17 cellular contexts compared by ENCODE assay signal in the genomic region with DNA sequence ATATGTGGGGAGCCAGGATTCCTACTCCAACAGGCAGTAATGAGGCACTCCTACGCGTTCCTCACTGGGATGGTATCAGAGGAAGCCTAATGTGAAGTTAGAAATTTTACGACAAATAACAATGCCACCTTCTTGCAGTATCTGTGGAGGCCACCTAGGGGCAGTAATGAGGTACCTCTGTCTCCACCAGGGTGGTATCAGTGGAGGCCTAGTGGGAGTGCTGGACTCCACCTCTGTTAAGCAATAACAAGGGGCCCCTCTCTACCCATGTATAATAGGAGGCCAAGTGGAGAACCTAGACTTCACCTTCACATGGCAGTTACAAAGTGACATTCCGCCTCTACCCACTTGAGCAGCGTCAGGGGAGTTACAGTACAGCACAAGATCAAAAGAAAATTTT.
A peak's percentile ranks its signal among the peaks of the same experiment; 100 is the strongest.
DNase-seq lines count a peak whose midpoint lies in the region; ATAC-seq and TF ChIP-seq lines count a peak whose summit lies in the region.
"Had no signal": no experiment of that assay in that cellular context is flagged by ENCODE, and none has a peak within 500 bp of the region (broad histone marks: within the 10 kb centered on the region; RNA-seq: fewer than 3 reads in every experiment).

No MANE protein-coding gene starts in this region.

- TF ChIP-seq CTCF in Calu3 (IDR thresholded peaks at IDR 0.05; ENCODE audit: unreplicated experiment) (peak; percentile 10), endothelial cell (IDR thresholded peaks at IDR 0.05; ENCODE audit: unreplicated experiment) (peak; percentile 54)

- H3K27ac Mint-ChIP-seq in Calu3 (ENCODE audit: unreplicated experiment) (no peak overlapping the region), endothelial cell (ENCODE audit: unreplicated experiment) (no peak overlapping the region)
- H3K27ac Mint-ChIP-seq: activated naive CD4-positive, alpha-beta T cell treated with anti-CD3 and anti-CD28 coated beads for 36 hours; natural killer cell; stimulated activated naive CD8-positive, alpha-beta T cell treated with anti-CD3 and anti-CD28 coated beads, Interleukin-15, Interleukin-2, amounts not matched to agents 100 ng/mL and 50 ng/mL, for 24 hours had no signal

- H3K4me1 Mint-ChIP-seq in Calu3 (ENCODE audit: low read depth, unreplicated experiment) (no peaks in the 10 kb centered on the region), endothelial cell (ENCODE audit: unreplicated experiment) (no peaks in the 10 kb centered on the region)
- H3K4me1 Mint-ChIP-seq: natural killer cell had no signal

- no peaks in the 10 kb centered on the region for H3K36me3 Mint-ChIP-seq in Calu3 (ENCODE audit: insufficient read depth, unreplicated experiment)
- H3K36me3 Mint-ChIP-seq in endothelial cell (ENCODE audit: low read depth, unreplicated experiment): no peaks in the 10 kb centered on the region
- H3K36me3 Mint-ChIP-seq: natural killer cell had no signal

- H3K4me3 Mint-ChIP-seq in Calu3 (ENCODE audit: low read depth, unreplicated experiment) (no peak overlapping the region), endothelial cell (ENCODE audit: unreplicated experiment) (no peak overlapping the region)
- H3K4me3 Mint-ChIP-seq: activated naive CD4-positive, alpha-beta T cell treated with anti-CD3 and anti-CD28 coated beads for 36 hours; natural killer cell; stimulated activated naive CD8-positive, alpha-beta T cell treated with anti-CD3 and anti-CD28 coated beads, Interleukin-15, Interleukin-2, amounts not matched to agents 100 ng/mL and 50 ng/mL, for 24 hours had no signal

- intact Hi-C loops in Calu3 (cut with micrococcal nuclease; ENCODE audit: unreplicated experiment): no loop called here

- DNase-seq in Calu3 (peak; percentile 3), M059J (ENCODE audit: low read depth) (peak; percentile 1), endothelial cell (ENCODE audit: low spot score) (no peak), T-helper 1 cell (no peak)
- no peak for DNase-seq in stimulated activated naive CD4-positive, alpha-beta T cell treated with Interleukin-2 at 50 U/mL for 16 hours (lab: John Stamatoyannopoulos, UW)
- DNase-seq: activated naive CD4-positive, alpha-beta T cell treated with anti-CD3 and anti-CD28 coated beads for 36 hours; natural killer cell; NCI-H1436; NCI-H526; SHP77; stimulated activated CD4-positive, alpha-beta T cell treated with anti-CD3 and anti-CD28 coated beads, Interleukin-4, amount 100 ng/mL, for 24 hours had no signal

- peak; percentile 72 for ATAC-seq in GM21360 (IDR thresholded peaks at IDR 0.05; ENCODE audit: unreplicated experiment)
- no peak for ATAC-seq in GM19035 (IDR thresholded peaks at IDR 0.05; ENCODE audit: unreplicated experiment)
- no peak for ATAC-seq in GM21390 (IDR thresholded peaks at IDR 0.05; ENCODE audit: unreplicated experiment)
- ATAC-seq: gastroesophageal sphincter, left lobe of liver, natural killer cell had no signal

- CTCF ChIA-PET in Calu3 (lab: Charles Lee): no interaction called here

- H3K27me3 Mint-ChIP-seq in Calu3 (ENCODE audit: unreplicated experiment): no peaks in the 10 kb centered on the region
- H3K27me3 Mint-ChIP-seq in endothelial cell (ENCODE audit: unreplicated experiment): no peaks in the 10 kb centered on the region
- H3K27me3 Mint-ChIP-seq: stimulated activated naive CD8-positive, alpha-beta T cell treated with anti-CD3 and anti-CD28 coated beads, Interleukin-15, Interleukin-2, amounts not matched to agents 100 ng/mL and 50 ng/mL, for 24 hours had no signal

- H3K9me3 Mint-ChIP-seq in Calu3 (ENCODE audit: low read depth, unreplicated experiment) (no peaks in the 10 kb centered on the region), endothelial cell (ENCODE audit: unreplicated experiment) (no peaks in the 10 kb centered on the region)
- H3K9me3 Mint-ChIP-seq: activated naive CD4-positive, alpha-beta T cell treated with anti-CD3 and anti-CD28 coated beads for 36 hours; stimulated activated naive CD8-positive, alpha-beta T cell treated with anti-CD3 and anti-CD28 coated beads, Interleukin-15, Interleukin-2, amounts not matched to agents 100 ng/mL and 50 ng/mL, for 24 hours had no signal

- BruUV-seq in Calu3 (replicated peaks; lab: Mats Ljungman, UMichigan): no TSS peak

Comparison
In these comparisons a context has a peak if more than half of its experiments do, and no peak if none do; other contexts are left out.
1. DNase-seq: peak in Calu3 (single experiment) and M059J (single experiment); none in endothelial cell (single experiment), stimulated activated naive CD4-positive, alpha-beta T cell treated with Interleukin-2 at 50 U/mL for 16 hours (single experiment) and T-helper 1 cell (0 of 5).